In the genomic region with DNA sequence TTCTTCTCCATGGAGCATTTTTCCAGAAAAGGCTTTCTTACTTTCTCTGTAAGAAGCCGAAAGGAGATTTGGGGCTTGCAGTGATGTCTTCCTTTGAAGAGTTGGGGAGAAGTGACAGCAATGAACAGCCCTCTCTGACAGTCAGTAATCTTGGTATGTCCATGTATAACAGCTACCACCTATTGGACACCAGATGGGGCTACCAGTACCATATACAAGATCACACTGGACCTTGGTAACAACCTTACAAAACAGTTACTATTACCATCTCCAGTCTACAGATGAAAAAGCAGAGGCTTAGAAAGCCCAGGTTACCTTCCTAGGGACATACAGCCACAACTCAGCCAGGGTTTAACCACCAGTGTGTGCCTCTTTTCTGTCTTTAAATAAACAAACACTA, we compare ENCODE assay signal across 26 cellular contexts.
DNase-seq lines count a peak whose midpoint lies in the region; TF ChIP-seq lines count a peak whose summit lies in the region.
"Had no signal": no experiment of that assay in that cellular context is flagged by ENCODE, and none has a peak within 500 bp of the region (broad histone marks: within the 10 kb centered on the region; RNA-seq: fewer than 3 reads in every experiment).

No MANE protein-coding gene starts in this region.

- no peaks in the 10 kb centered on the region for H3K9me3 ChIP-seq in WERI-Rb-1 (ENCODE audit: severe bottlenecking)
- H3K9me3 ChIP-seq: testis had no signal

- peak; percentile 48 for TF ChIP-seq CTCF in AG04449 (IDR thresholded peaks at IDR 0.05; ENCODE audit: insufficient read depth, low read length, missing control alignments)
- TF ChIP-seq CTCF in GM12872 (IDR thresholded peaks at IDR 0.05; ENCODE audit: insufficient read depth, low read depth, low read length), result 0 out of 3 replicates have a peak, but pooled peaks have one; percentile 5
- 0 out of 2 replicates have a peak, but pooled peaks have one; percentile 18 for TF ChIP-seq CTCF in WERI-Rb-1 (IDR thresholded peaks at IDR 0.05; ENCODE audit: low read depth, low read length)
- peak; percentile 39 for TF ChIP-seq CTCF in fibroblast of villous mesenchyme (IDR thresholded peaks at IDR 0.05; ENCODE audit: insufficient read depth, low read depth, low read length)

- CTCF ChIA-PET in AG04449 (lab: Yijun Ruan, JAX), result interaction anchor here (0.7 to 12.1 kb wide), 16 partner anchors 10 to 159 kb away, joined by 3 to 230 read pairs (median 4); no protein-coding TSS in a partner anchor

- no peak overlapping the region for H3K27ac ChIP-seq in WERI-Rb-1
- H3K27ac ChIP-seq: KMS-11, testis, VCaP had no signal

- H3K27me3 ChIP-seq in WERI-Rb-1 (ENCODE audit: insufficient read depth, low read depth, severe bottlenecking), result no peaks in the 10 kb centered on the region
- H3K27me3 ChIP-seq: testis had no signal

- no peaks in the 10 kb centered on the region for H3K36me3 ChIP-seq in WERI-Rb-1

- DNase-seq in AG04449 (ENCODE audit: low read depth, low spot score) (no peak), WERI-Rb-1 (no peak), fibroblast of villous mesenchyme (ENCODE audit: low read depth) (peak; percentile 33), mesenteric fat pad (ENCODE audit: low spot score) (no peak), NCI-H1694 treated with DMSO at 0.1 percent for 48 hours (lab: John Stamatoyannopoulos, UW) (no peak), inferior parietal cortex (ENCODE audit: extremely low spot score) (no peak)
- DNase-seq in activated CD4-positive, alpha-beta T cell treated with anti-CD3 and anti-CD28 coated beads, Interleukin-2, amount 50 U/mL, for 48 hours, result no peak
- DNase-seq: activated CD4-positive, alpha-beta memory T cell treated with anti-CD3 and anti-CD28 coated beads for 36 hours; activated T-cell treated with anti-CD3 and anti-CD28 coated beads for 4 hours; amygdala; CD4-positive, alpha-beta T cell; central memory CD4-positive, alpha-beta T cell; DMS 273 treated with DMSO at 0.1 percent for 48 hours; erythroblast; left colon; midbrain; NCI-H1092; NCI-H526 treated with DMSO at 0.1 percent for 48 hours; SHP77; stimulated activated naive B cell treated with anti-CD40 and anti-IgM and Interleukin-4, amounts not matched to agents 10 μg/mL and 1 μg/mL and 100 μg/mL, for 72 hours; testis had no signal

- H3K4me3 ChIP-seq in AG04449 (ENCODE audit: low read depth, low read length) (no peak overlapping the region), WERI-Rb-1 (ENCODE audit: low read depth, low read length) (no peak overlapping the region), fibroblast of villous mesenchyme (ENCODE audit: low read depth, low read length) (no peak overlapping the region)
- H3K4me3 ChIP-seq: GM12878, GM23338, testis had no signal

- POLR2A ChIA-PET in AG04449 (lab: Yijun Ruan, JAX), result no interaction called here
